Comparison of ENCODE assay signal across 1 cellular context in the genomic region with DNA sequence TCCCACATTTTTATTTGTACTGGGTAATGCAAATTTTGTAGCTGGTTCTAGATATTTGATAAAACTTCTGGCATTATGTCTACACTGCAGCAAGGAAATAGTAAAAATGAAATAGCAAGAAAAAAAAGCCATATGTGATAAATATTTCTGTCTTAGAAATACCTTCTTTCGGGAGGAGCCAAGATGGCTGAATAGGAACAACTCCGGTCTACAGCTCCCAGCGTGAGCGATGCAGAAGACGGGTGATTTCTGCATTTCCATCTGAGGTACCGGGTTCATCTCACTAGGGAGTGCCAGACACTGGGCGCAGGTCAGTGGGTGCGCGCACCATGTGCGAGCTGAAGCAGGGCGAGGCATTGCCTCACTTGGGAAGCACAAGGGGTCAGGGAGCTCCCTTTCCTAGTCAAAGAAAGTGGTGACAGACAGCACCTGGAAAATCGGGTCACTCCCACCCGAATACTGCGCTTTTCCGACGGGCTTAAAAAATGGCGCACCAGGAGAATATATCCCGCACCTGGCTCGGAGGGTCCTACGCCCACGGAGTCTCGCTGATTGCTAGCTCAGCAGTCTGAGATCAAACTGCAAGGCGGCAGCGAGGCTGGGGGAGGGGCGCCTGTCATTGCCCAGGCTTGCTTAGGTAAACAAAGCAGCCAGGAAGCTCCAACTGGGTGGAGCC.
TF ChIP-seq lines count a peak whose summit lies in the region.

No MANE protein-coding gene starts in this region.

TF ChIP-seq in H1, 55 proteins besides CTCF, POLR2A, EP300 and RAD21:
- peak; percentile 6; the same call in 1 of the 2 replicates for TF ChIP-seq YY1 (IDR thresholded peaks at IDR 0.05; ENCODE audit: low read depth, low read length)
